22 cellular contexts compared by ENCODE assay signal in the genomic region with DNA sequence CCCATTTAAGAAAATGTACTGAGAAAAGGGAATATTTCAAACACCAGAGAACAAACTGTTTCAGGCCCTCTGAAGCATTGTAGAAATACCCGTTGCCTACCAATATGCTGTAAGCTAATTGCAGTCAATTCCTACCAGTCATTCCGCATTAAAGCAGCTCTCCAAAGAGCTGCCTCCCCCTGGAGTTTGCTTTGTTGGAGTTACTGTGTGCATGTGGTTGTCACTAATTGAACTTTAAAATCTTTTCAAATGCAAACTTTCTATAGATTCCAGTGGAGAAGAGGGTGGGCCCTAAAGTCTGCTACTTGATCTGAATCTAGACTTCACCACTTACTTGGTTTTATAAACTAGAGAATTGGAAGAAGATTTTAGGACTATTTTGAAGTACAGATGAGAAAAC.
DNase-seq lines count a peak whose midpoint lies in the region; ATAC-seq, FAIRE-seq and TF ChIP-seq lines count a peak whose summit lies in the region.
"Had no signal": no experiment of that assay in that cellular context is flagged by ENCODE, and none has a peak within 500 bp of the region (broad histone marks: within the 10 kb centered on the region; RNA-seq: fewer than 3 reads in every experiment).

No MANE protein-coding gene starts in this region.

- no peaks in the 10 kb centered on the region; the same call in 1 of the 2 replicates for H3K23me2 ChIP-seq in H1 (ENCODE audit: low read depth, low read length)

- no peaks in the 10 kb centered on the region for H3K9me3 Mint-ChIP-seq in activated T-cell treated with anti-CD3 and anti-CD28 coated beads, Interleukin-2, amount 50 U/mL, for 72 hours
- no peaks in the 10 kb centered on the region for H3K9me3 Mint-ChIP-seq in mesothelial cell of epicardium

- H2BK20ac ChIP-seq in H1 (ENCODE audit: low read length) = no peak overlapping the region

- H3K4me1 ChIP-seq in H1 (replicated peaks in 1 of 4; ENCODE audit: control insufficient read depth in 3 of 4, insufficient read depth in 4 of 4, low read length in 3 of 4) (peaks cover 20 to 37% (median 29%) of the 10 kb centered on the region in 4 experiments), testis (peaks cover 48% of the 10 kb centered on the region), ascending aorta (peaks cover 0 to 6% of the 10 kb centered on the region in 2 donors)

- 0% methylated on average over 2 of the region's 2 CpGs; no CpG with 5 or more reads in 1 of the 2 experiments for WGBS in H1 (ENCODE audit: extremely low coverage in 1 of 2, insufficient coverage in 1 of 2, insufficient read length in 1 of 2, insufficient replicate concordance in 2 of 2, low coverage in 1 of 2, low lambda C conversion rate in 2 of 2, missing lambda C conversion rate in 1 of 2), 2 experiments
- 79 to 84% methylated on average over 2 of the region's 2 CpGs for WGBS in testis, 2 donors

- peak overlapping the region; percentile 65 for H4K5ac ChIP-seq in H1 (ENCODE audit: insufficient read length, low read depth, low read length)

- no peak overlapping the region for H3K4ac ChIP-seq in H1 (replicated peaks; ENCODE audit: insufficient read length, low read depth, low read length)

- H2AFZ ChIP-seq in H1 (ENCODE audit: low read length) = no peak overlapping the region

- H3K27me3 ChIP-seq in H1 (replicated peaks in 1 of 4; ENCODE audit: control insufficient read depth in 3 of 4, extremely low read depth in 1 of 4, insufficient read depth in 3 of 4, low read length in 3 of 4) (peaks cover 0 to 3% (median 2%) of the 10 kb centered on the region in 4 experiments; a peak in 2 of 7 replicates), testis (no peaks in the 10 kb centered on the region), ascending aorta (no peaks in the 10 kb centered on the region)
- H3K27me3 ChIP-seq: colonic mucosa, tibial nerve had no signal

- H3K9me3 ChIP-seq in H1 (ENCODE audit: insufficient read depth in 2 of 2, low read depth in 1 of 2, low read length in 1 of 2) (no peaks in the 10 kb centered on the region), testis (no peaks in the 10 kb centered on the region), ascending aorta (no peaks in the 10 kb centered on the region)
- H3K9me3 ChIP-seq: colonic mucosa, tibial nerve had no signal

- DNase-seq in activated T-cell treated with anti-CD3 and anti-CD28 coated beads, Interleukin-2, amount 50 U/mL, for 72 hours = no peak
- DNase-seq in activated T-cell treated with anti-CD3 and anti-CD28 coated beads, Interleukin-2, amount 50 U/mL, for 48 hours = no peak
- DNase-seq in H1 (ENCODE audit: low read depth in 1 of 2, low spot score in 2 of 2) = peak in 1 of 2 experiments; percentile 71
- DNase-seq in mesothelial cell of epicardium (ENCODE audit: low spot score in 2 of 2, unreplicated experiment in 2 of 2) = no peak
- no peak for DNase-seq in testis
- DNase-seq in NK-92 (lab: John Stamatoyannopoulos, UW; ENCODE audit: unreplicated experiment) = no peak
- no peak for DNase-seq in ascending aorta (ENCODE audit: low spot score in 2 of 2)
- DNase-seq: 8988T; activated CD8-positive, alpha-beta memory T cell treated with anti-CD3 and anti-CD28 coated beads, Interleukin-2, amount 10 ng/mL, durations not matched to agents 7 days and 5 days; activated naive CD4-positive, alpha-beta T cell treated with Interleukin-2 at 50 U/mL for 16 hours; colonic mucosa; NCI-H1048; NCI-H2107; NCI-H774; stimulated activated CD4-positive, alpha-beta T cell treated with anti-CD3 and anti-CD28 coated beads, Interleukin-4, amount 100 ng/mL, for 1 hour had no signal

- FAIRE-seq in H1 (lab: Jason Lieb, UNC) = peak; percentile 98
- FAIRE-seq: K562 had no signal

- no peak overlapping the region for H2BK15ac ChIP-seq in H1 (ENCODE audit: low read length)

- no peak for ATAC-seq in activated T-cell treated with anti-CD3 and anti-CD28 coated beads, Interleukin-2, amount 50 U/mL, for 72 hours (replicated peaks in 1 of 2)
- ATAC-seq in GM19452 (IDR thresholded peaks at IDR 0.05; ENCODE audit: unreplicated experiment) = no peak
- ATAC-seq: activated CD8-positive, alpha-beta memory T cell treated with anti-CD3 and anti-CD28 coated beads, Interleukin-2, amount 10 ng/mL, durations not matched to agents 7 days and 5 days; esophagus mucosa; HCT116; K562 had no signal

- CTCF ChIA-PET in H1 (lab: Charles Lee; ENCODE audit: partially characterized antibody) = interaction anchor here (0.9 to 1.7 kb wide), 4 partner anchors 11 to 253 kb away, joined by 3 to 4 read pairs (median 4); no protein-coding TSS in a partner anchor

- H3K27ac ChIP-seq in H1 (ENCODE audit: low read depth, low read length) (peak overlapping the region; percentile 52), testis (peak overlapping the region; percentile 90 to 94), ascending aorta (peak overlapping the region in 1 of 2 donors; percentile 81)
- H3K27ac ChIP-seq: C4-2B had no signal

- no peak overlapping the region for H3K23ac ChIP-seq in H1 (ENCODE audit: insufficient read length)

- no peak overlapping the region for H2BK120ac ChIP-seq in H1 (replicated peaks; ENCODE audit: low read depth, low read length)

- H2AK5ac ChIP-seq in H1 (ENCODE audit: low read depth, low read length) = no peak overlapping the region

- peak overlapping the region; percentile 94 for H3K27ac Mint-ChIP-seq in activated T-cell treated with anti-CD3 and anti-CD28 coated beads, Interleukin-2, amount 50 U/mL, for 72 hours
- H3K27ac Mint-ChIP-seq in mesothelial cell of epicardium = peak overlapping the region; percentile 98
- H3K27ac Mint-ChIP-seq: activated CD8-positive, alpha-beta memory T cell treated with anti-CD3 and anti-CD28 coated beads, Interleukin-2, amount 10 ng/mL, durations not matched to agents 7 days and 5 days had no signal

- no peaks in the 10 kb centered on the region for H3K79me2 ChIP-seq in H1 (ENCODE audit: control insufficient read depth in 1 of 2, insufficient read depth in 2 of 2, low read length in 2 of 2)

- H3K27me3 Mint-ChIP-seq in activated T-cell treated with anti-CD3 and anti-CD28 coated beads, Interleukin-2, amount 50 U/mL, for 72 hours (ENCODE audit: low read depth) = no peaks in the 10 kb centered on the region
- peaks cover 5% of the 10 kb centered on the region for H3K27me3 Mint-ChIP-seq in mesothelial cell of epicardium (ENCODE audit: low read depth)
- H3K27me3 Mint-ChIP-seq: activated CD8-positive, alpha-beta memory T cell treated with anti-CD3 and anti-CD28 coated beads, Interleukin-2, amount 10 ng/mL, durations not matched to agents 7 days and 5 days had no signal

- TF ChIP-seq EP300 in H1 (IDR thresholded peaks at IDR 0.05; ENCODE audit: borderline replicate concordance in 1 of 2, low read depth in 2 of 2, low read length in 2 of 2) = peak in 1 of 2 experiments; percentile 69; a peak in 1 of 3 replicates

- H3K14ac ChIP-seq in H1 (ENCODE audit: insufficient read length) = no peak overlapping the region

- peak overlapping the region; percentile 91; the same call in 1 of the 2 replicates for H3K18ac ChIP-seq in H1 (ENCODE audit: extremely low read depth, low read length)

- peak overlapping the region; percentile 85; the same call in 1 of the 2 replicates for H2BK5ac ChIP-seq in H1 (ENCODE audit: low read depth, low read length)

- no peak overlapping the region for H3K9ac ChIP-seq in H1 (replicated peaks in 1 of 4; ENCODE audit: extremely low read depth in 1 of 4, low read depth in 3 of 4, low read length in 3 of 4)

- TF ChIP-seq CTCF in H1 (IDR thresholded peaks at IDR 0.05; ENCODE audit: control extremely low read depth in 1 of 3, insufficient read depth in 1 of 3, low read depth in 1 of 3, low read length in 3 of 3) = no peak
- no peak for TF ChIP-seq CTCF in mesothelial cell of epicardium (IDR thresholded peaks at IDR 0.05; ENCODE audit: unreplicated experiment)
- no peak for TF ChIP-seq CTCF in testis (IDR thresholded peaks at IDR 0.05)
- TF ChIP-seq CTCF in ascending aorta (IDR thresholded peaks at IDR 0.05) = no peak

- H3K36me3 ChIP-seq in H1 (ENCODE audit: control insufficient read depth in 2 of 4, insufficient read depth in 4 of 4, low read length in 3 of 4) (no peaks in the 10 kb centered on the region), testis (ENCODE audit: low read depth, missing control alignments) (no peaks in the 10 kb centered on the region), ascending aorta (no peaks in the 10 kb centered on the region)
- H3K36me3 ChIP-seq: colonic mucosa, tibial nerve had no signal

- H3K36me3 Mint-ChIP-seq in activated T-cell treated with anti-CD3 and anti-CD28 coated beads, Interleukin-2, amount 50 U/mL, for 72 hours (ENCODE audit: insufficient read depth in 2 of 2) = peaks cover 2 to 15% of the 10 kb centered on the region in 2 donors
- H3K36me3 Mint-ChIP-seq in mesothelial cell of epicardium = no peaks in the 10 kb centered on the region

- intact Hi-C loops in testis (cut with DNase I; ENCODE audit: low total_unique reads) = no loop called here
- intact Hi-C loops in ascending aorta (cut with DNase I) = loop anchor here (5.0 kb wide), 2 partner anchors 46 to 201 kb away; no protein-coding TSS in a partner anchor

- H3K4me3 ChIP-seq in H1 (ENCODE audit: extremely low read depth in 1 of 4, insufficient read depth in 2 of 4, low read depth in 3 of 4, low read length in 4 of 4) (peak overlapping the region in 1 of 4 experiments; percentile 27; a peak in 1 of 8 replicates), testis (no peak overlapping the region), ascending aorta (no peak overlapping the region)
- H3K4me3 ChIP-seq: colonic mucosa, K562, lung had no signal

- no peak for TF ChIP-seq POLR2A in H1 (IDR thresholded peaks at IDR 0.05; ENCODE audit: control extremely low read depth in 1 of 2, low read depth in 2 of 2, low read length in 2 of 2)
- TF ChIP-seq POLR2A in testis (IDR thresholded peaks at IDR 0.05) = no peak

- no peak overlapping the region for H3K56ac ChIP-seq in H1 (replicated peaks; ENCODE audit: insufficient read length, low read depth, low read length)

- H4K8ac ChIP-seq in H1 (ENCODE audit: extremely low read depth, insufficient read depth, low read length) = no peak overlapping the region

- H4K20me1 ChIP-seq in H1 (replicated peaks in 1 of 2; ENCODE audit: control insufficient read depth in 1 of 2, insufficient read depth in 2 of 2, low read length in 2 of 2) = no peaks in the 10 kb centered on the region

- POLR2A ChIA-PET in H1 (lab: Charles Lee; ENCODE audit: partially characterized antibody) = interaction anchor here (0.6 to 2.0 kb wide), 5 partner anchors 24 to 354 kb away, joined by 3 to 4 read pairs (median 3); no protein-coding TSS in a partner anchor

- H3K4me2 ChIP-seq in H1 (ENCODE audit: insufficient read depth in 1 of 2, low read depth in 2 of 2, low read length in 2 of 2) = peak overlapping the region; percentile 25 to 45

- peaks cover 33% of the 10 kb centered on the region for H3K4me1 Mint-ChIP-seq in activated T-cell treated with anti-CD3 and anti-CD28 coated beads, Interleukin-2, amount 50 U/mL, for 72 hours (ENCODE audit: low read depth)
- peaks cover 55% of the 10 kb centered on the region for H3K4me1 Mint-ChIP-seq in mesothelial cell of epicardium

- no peaks in the 10 kb centered on the region for H3K79me1 ChIP-seq in H1 (ENCODE audit: low read depth, low read length)

- no peak overlapping the region for H3K4me3 Mint-ChIP-seq in activated T-cell treated with anti-CD3 and anti-CD28 coated beads, Interleukin-2, amount 50 U/mL, for 72 hours
- H3K4me3 Mint-ChIP-seq in mesothelial cell of epicardium = no peak overlapping the region

- H2BK12ac ChIP-seq in H1 (ENCODE audit: low read depth, low read length) = peak overlapping the region; percentile 94; the same call in 1 of the 2 replicates

- peak in 1 of 2 experiments; percentile 34; a peak in 1 of 4 replicates for TF ChIP-seq RAD21 in H1 (IDR thresholded peaks at IDR 0.05 in 1 of 2, conservative IDR thresholded peaks at IDR 0.05 in 1 of 2; ENCODE audit: low read depth in 2 of 2, low read length in 2 of 2)

- H4K91ac ChIP-seq in H1 (replicated peaks; ENCODE audit: insufficient read length, low read length) = no peak overlapping the region
